In the genomic region with DNA sequence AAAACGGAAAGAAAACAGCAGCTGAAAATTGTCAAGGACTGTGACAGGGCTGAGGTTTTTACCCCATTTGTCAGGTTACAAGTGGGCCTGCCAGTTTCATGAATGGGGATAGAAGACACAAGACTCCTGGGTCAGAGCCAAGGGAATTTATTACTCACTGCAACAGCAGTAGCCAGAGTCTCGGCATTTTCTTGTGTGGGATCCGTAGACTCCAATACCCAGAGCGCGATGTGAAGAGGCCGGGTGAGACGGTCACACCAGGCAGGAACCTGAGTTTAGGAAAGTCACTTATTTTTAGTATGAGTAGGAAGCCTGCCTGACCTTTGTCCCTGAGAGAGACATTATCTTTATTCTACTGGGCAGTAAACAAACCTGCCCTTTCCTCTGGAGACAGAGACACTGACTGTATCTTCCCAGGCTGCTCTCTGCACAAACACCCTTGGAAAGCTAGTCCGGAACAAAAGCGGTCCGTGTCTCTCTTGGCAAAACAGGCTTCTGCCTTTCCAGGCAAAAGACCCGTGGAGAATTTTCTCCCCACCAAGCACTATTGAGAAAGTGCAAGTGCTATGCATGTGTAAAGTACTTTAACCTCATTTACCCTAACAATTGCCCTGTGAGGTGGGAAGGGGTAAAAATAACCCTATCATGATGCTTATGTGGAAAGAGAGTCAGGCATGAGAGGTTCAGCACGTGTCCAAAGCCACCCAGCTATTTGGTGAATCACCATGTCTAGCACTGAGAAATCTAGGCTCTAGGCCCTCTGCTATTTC, we compare ENCODE assay signal across 10 cellular contexts. TPM values are rescaled to one million over a fixed set of nuclear protein-coding genes. Genes with fewer than 3 reads are reported as not detected.
DNase-seq lines count a peak whose midpoint lies in the region; ATAC-seq and TF ChIP-seq lines count a peak whose summit lies in the region.
"Had no signal": no experiment of that assay in that cellular context is flagged by ENCODE, and none has a peak within 500 bp of the region (broad histone marks: within the 10 kb centered on the region; RNA-seq: fewer than 3 reads in every experiment).

No MANE protein-coding gene starts in this region.

- H3K27me3 ChIP-seq in left lung, result no peaks in the 10 kb centered on the region

- H3K9me3 ChIP-seq in left lung, result no peaks in the 10 kb centered on the region

- no peaks in the 10 kb centered on the region for H3K36me3 Mint-ChIP-seq in activated T-cell treated with anti-CD3 and anti-CD28 coated beads, Interleukin-2, amount 50 U/mL, for 4 hours (ENCODE audit: insufficient read depth)

- peak overlapping the region; percentile 50 to 69 for H3K27ac ChIP-seq in left lung

- H3K4me1 ChIP-seq in left lung, result peaks cover 18 to 38% of the 10 kb centered on the region in 2 donors

- TF ChIP-seq CTCF in cardiac fibroblast (IDR thresholded peaks at IDR 0.05; ENCODE audit: low read depth, low read length) (no peak), left lung (IDR thresholded peaks at IDR 0.05) (no peak)

- H3K4me3 ChIP-seq in cardiac fibroblast (replicated peaks in 1 of 2; ENCODE audit: low read depth in 2 of 2, low read length in 2 of 2) (peak overlapping the region in 1 of 2 donors; percentile 12), left lung (no peak overlapping the region)

- H3K27me3 Mint-ChIP-seq in activated T-cell treated with anti-CD3 and anti-CD28 coated beads, Interleukin-2, amount 50 U/mL, for 4 hours (ENCODE audit: low read depth), result peaks cover 41% of the 10 kb centered on the region

- peaks cover 7% of the 10 kb centered on the region for H3K4me1 Mint-ChIP-seq in activated T-cell treated with anti-CD3 and anti-CD28 coated beads, Interleukin-2, amount 50 U/mL, for 4 hours (ENCODE audit: low read depth)

- H3K36me3 ChIP-seq in left lung, result no peaks in the 10 kb centered on the region

- no peaks in the 10 kb centered on the region for H3K9me3 Mint-ChIP-seq in activated T-cell treated with anti-CD3 and anti-CD28 coated beads, Interleukin-2, amount 50 U/mL, for 4 hours

- intact Hi-C loops in left lung (cut with DNase I), result no loop called here

- ATAC-seq in left lung, result peak; percentile 49
- ATAC-seq in activated T-cell treated with anti-CD3 and anti-CD28 coated beads, Interleukin-2, amount 50 U/mL, for 4 hours, result no peak

- DNase-seq in HCEC 1CT (peak; percentile 83), cardiac fibroblast (ENCODE audit: low read depth in 2 of 2) (peak; percentile 95 to 97), left lung (peak in 1 of 2 donors; percentile 44), stromal cell of bone marrow (ENCODE audit: low read depth) (peak; percentile 94), cerebellum (ENCODE audit: low spot score) (no peak)
- no peak for DNase-seq in stimulated activated CD4-positive, alpha-beta T cell treated with anti-CD3 and anti-CD28 coated beads, Interleukin-1b, Interleukin-23, amount 100 ng/mL, for 48 hours
- DNase-seq in activated T-cell treated with anti-CD3 and anti-CD28 coated beads, Interleukin-2, amount 50 U/mL, for 4 hours, result no peak
- DNase-seq in activated naive CD4-positive, alpha-beta T cell treated with Interleukin-2 at 50 U/mL for 16 hours, result no peak
- DNase-seq: activated CD8-positive, alpha-beta memory T cell treated with anti-CD3 and anti-CD28 coated beads for 24 hours; stimulated activated CD4-positive, alpha-beta T cell treated with anti-CD3 and anti-CD28 coated beads, Interleukin-12 subunit alpha, Interleukin-12 subunit beta, amount 100 ng/mL, for 4 hours had no signal

- no peak overlapping the region for H3K4me3 Mint-ChIP-seq in activated T-cell treated with anti-CD3 and anti-CD28 coated beads, Interleukin-2, amount 50 U/mL, for 4 hours

RNA-seq across cellular contexts. Expression of a gene that starts 58.4 kb away (rescaled TPM):
- total RNA-seq in left lung (10 to 100 TPM; 28.7 to 43.1 TPM), cerebellum (19.0 TPM)
- under 1 TPM; 0.05 TPM for total RNA-seq in activated T-cell treated with anti-CD3 and anti-CD28 coated beads, Interleukin-2, amount 50 U/mL, for 4 hours

Comparison
In these comparisons a context has a peak if more than half of its experiments do, and no peak if none do; other contexts are left out.
1. DNase-seq: peak in HCEC 1CT (single experiment), cardiac fibroblast (2 of 2) and stromal cell of bone marrow (single experiment); none in stimulated activated CD4-positive, alpha-beta T cell treated with anti-CD3 and anti-CD28 coated beads, Interleukin-1b, Interleukin-23, amount 100 ng/mL, for 48 hours (single experiment), activated T-cell treated with anti-CD3 and anti-CD28 coated beads, Interleukin-2, amount 50 U/mL, for 4 hours (single experiment), cerebellum (single experiment) and activated naive CD4-positive, alpha-beta T cell treated with Interleukin-2 at 50 U/mL for 16 hours (single experiment).
2. RNA of a gene that starts 58.4 kb away (total RNA-seq): 28.7 to 43.1 TPM in left lung and 19.0 TPM in cerebellum (single experiment); 0.05 TPM in activated T-cell treated with anti-CD3 and anti-CD28 coated beads, Interleukin-2, amount 50 U/mL, for 4 hours; every median in the first group is over 10 times any median in the second.